25 cellular contexts compared by ENCODE assay signal in genomic region chr4:138184881-138185280, GRCh38. TPM values are rescaled to one million over a fixed set of nuclear protein-coding genes. Genes with fewer than 3 reads are reported as not detected.
"Had no signal": no experiment of that assay in that cellular context is flagged by ENCODE, and none has a peak within 500 bp of the region (broad histone marks: within the 10 kb centered on the region; RNA-seq: fewer than 3 reads in every experiment).

No MANE protein-coding gene starts in this region.

- H3K27me3 ChIP-seq: cardiac muscle cell, hepatocyte, left lung, vagina had no signal

- H3K36me3 Mint-ChIP-seq: activated naive CD8-positive, alpha-beta T cell treated with anti-CD3 and anti-CD28 coated beads for 36 hours; immature natural killer cell; natural killer cell treated with Interleukin-12 subunit alpha and Interleukin-12 subunit beta and Interleukin-15 and Interleukin-18, amount 100 ng/mL, for 72 hours had no signal

- H3K36me3 ChIP-seq: cardiac muscle cell, left lung, thoracic aorta, vagina had no signal

- H3K9me3 Mint-ChIP-seq: activated naive CD8-positive, alpha-beta T cell treated with anti-CD3 and anti-CD28 coated beads for 36 hours; dendritic cell treated with granulocyte-macrophage colony-stimulating factor and Interleukin-4, amounts not matched to agents 40 ng/mL and 50 ng/mL, for 4 days; natural killer cell treated with Interleukin-12 subunit alpha and Interleukin-12 subunit beta and Interleukin-15 and Interleukin-18, amount 100 ng/mL, for 72 hours; type B pancreatic cell had no signal

- H3K79me2 ChIP-seq: hepatocyte had no signal

- H3K27ac Mint-ChIP-seq: activated naive CD8-positive, alpha-beta T cell treated with anti-CD3 and anti-CD28 coated beads for 36 hours; dendritic cell treated with granulocyte-macrophage colony-stimulating factor and Interleukin-4, amounts not matched to agents 40 ng/mL and 50 ng/mL, for 4 days; immature natural killer cell; natural killer cell treated with Interleukin-12 subunit alpha and Interleukin-12 subunit beta and Interleukin-15 and Interleukin-18, amount 100 ng/mL, for 72 hours; type B pancreatic cell had no signal

- ATAC-seq: esophagus mucosa; left lung; natural killer cell treated with Interleukin-12 subunit alpha and Interleukin-12 subunit beta and Interleukin-15 and Interleukin-18, amount 100 ng/mL, for 72 hours had no signal

- H3K4me1 ChIP-seq: vagina had no signal

- H3K4me1 Mint-ChIP-seq: activated naive CD8-positive, alpha-beta T cell treated with anti-CD3 and anti-CD28 coated beads for 36 hours; immature natural killer cell had no signal

- FAIRE-seq: frontal cortex had no signal

- DNase-seq: activated CD4-positive, alpha-beta T cell treated with anti-CD3 and anti-CD28 coated beads for 4 hours; activated CD4-positive, alpha-beta T cell treated with anti-CD3 and anti-CD28 coated beads, Interleukin-2, amount 50 U/mL, for 48 hours; activated CD4-positive, CD25-positive, alpha-beta regulatory T cell; activated naive CD4-positive, alpha-beta T cell treated with Interleukin-2 at 50 U/mL for 16 hours; activated naive CD8-positive, alpha-beta T cell treated with anti-CD3 and anti-CD28 coated beads for 36 hours; activated T-cell treated with anti-CD3 and anti-CD28 coated beads, Interleukin-2, amount 50 U/mL, for 48 hours; amygdala; effector CD8-positive, alpha-beta T cell; glutamatergic neuron; immature natural killer cell; kidney glomerular epithelial cell; left lung; stimulated activated CD4-positive, alpha-beta T cell treated with anti-CD3 and anti-CD28 coated beads, Interleukin-4, amount 100 ng/mL, for 24 hours; stimulated activated naive CD4-positive, alpha-beta T cell treated with Interleukin-2 at 50 U/mL for 16 hours had no signal

- H3K9me3 ChIP-seq: left lung, thoracic aorta, vagina had no signal

- H3K4me2 ChIP-seq: hepatocyte had no signal

- H3K4me3 Mint-ChIP-seq: activated naive CD8-positive, alpha-beta T cell treated with anti-CD3 and anti-CD28 coated beads for 36 hours; dendritic cell treated with granulocyte-macrophage colony-stimulating factor and Interleukin-4, amounts not matched to agents 40 ng/mL and 50 ng/mL, for 4 days; immature natural killer cell; natural killer cell treated with Interleukin-12 subunit alpha and Interleukin-12 subunit beta and Interleukin-15 and Interleukin-18, amount 100 ng/mL, for 72 hours; type B pancreatic cell had no signal

- H3K4me3 ChIP-seq: cardiac muscle cell, hepatocyte, left lung, lung, thoracic aorta, vagina had no signal

- H3K27me3 Mint-ChIP-seq: activated naive CD8-positive, alpha-beta T cell treated with anti-CD3 and anti-CD28 coated beads for 36 hours; dendritic cell treated with granulocyte-macrophage colony-stimulating factor and Interleukin-4, amounts not matched to agents 40 ng/mL and 50 ng/mL, for 4 days; natural killer cell treated with Interleukin-12 subunit alpha and Interleukin-12 subunit beta and Interleukin-15 and Interleukin-18, amount 100 ng/mL, for 72 hours; progenitor cell of endocrine pancreas; type B pancreatic cell had no signal

- H3K27ac ChIP-seq: hepatocyte, left lung, thoracic aorta, vagina had no signal

- H2AFZ ChIP-seq: hepatocyte had no signal

RNA-seq across cellular contexts. Expression of gene SLC7A11, which starts 57.3 kb away (rescaled TPM):
- polyA plus RNA-seq: immature natural killer cell had no signal
